In the genomic region with DNA sequence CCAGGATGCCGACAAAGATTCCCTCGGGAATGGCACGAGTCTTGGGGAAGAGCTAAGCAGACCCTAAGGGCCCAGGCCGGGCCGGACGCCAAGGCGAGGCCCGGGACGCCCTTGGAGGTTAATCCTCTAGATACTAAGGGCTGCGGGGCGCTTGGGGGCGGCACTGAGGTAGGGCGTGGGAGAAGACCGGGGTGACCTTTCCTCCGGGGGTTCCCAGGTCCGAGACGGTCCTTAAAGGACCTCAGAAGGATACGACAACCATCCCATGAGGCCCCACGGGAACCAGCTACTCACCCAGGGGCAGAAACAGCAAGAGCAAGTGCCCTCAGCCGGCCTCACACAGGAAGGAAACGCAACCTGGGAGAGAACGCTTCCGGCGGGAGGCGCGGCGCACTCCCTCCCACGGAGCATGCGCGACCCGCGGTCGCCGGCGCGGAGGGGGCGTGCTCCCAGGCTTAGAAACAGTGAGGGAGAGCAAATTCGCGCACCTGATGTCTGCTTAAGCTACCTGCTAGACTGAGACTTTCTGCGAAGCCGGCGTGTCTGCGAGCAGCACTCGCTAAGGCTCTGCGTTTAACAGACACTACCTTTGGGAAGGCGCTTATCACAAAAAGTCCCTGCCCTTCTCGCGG, we compare ENCODE assay signal across 2 cellular contexts.
TF ChIP-seq lines count a peak whose summit lies in the region.

A gene with protein sequence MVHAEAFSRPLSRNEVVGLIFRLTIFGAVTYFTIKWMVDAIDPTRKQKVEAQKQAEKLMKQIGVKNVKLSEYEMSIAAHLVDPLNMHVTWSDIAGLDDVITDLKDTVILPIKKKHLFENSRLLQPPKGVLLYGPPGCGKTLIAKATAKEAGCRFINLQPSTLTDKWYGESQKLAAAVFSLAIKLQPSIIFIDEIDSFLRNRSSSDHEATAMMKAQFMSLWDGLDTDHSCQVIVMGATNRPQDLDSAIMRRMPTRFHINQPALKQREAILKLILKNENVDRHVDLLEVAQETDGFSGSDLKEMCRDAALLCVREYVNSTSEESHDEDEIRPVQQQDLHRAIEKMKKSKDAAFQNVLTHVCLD (minus strand): TSS at position 354 of the 632 bp plus-strand sequence. CDS start 3,627 bp downstream, outside the sequence.

TF ChIP-seq in HEK293, 187 proteins besides CTCF, POLR2A, EP300 and RAD21 (continued from another document and continues in another):
- TF ChIP-seq, protein P1, sequence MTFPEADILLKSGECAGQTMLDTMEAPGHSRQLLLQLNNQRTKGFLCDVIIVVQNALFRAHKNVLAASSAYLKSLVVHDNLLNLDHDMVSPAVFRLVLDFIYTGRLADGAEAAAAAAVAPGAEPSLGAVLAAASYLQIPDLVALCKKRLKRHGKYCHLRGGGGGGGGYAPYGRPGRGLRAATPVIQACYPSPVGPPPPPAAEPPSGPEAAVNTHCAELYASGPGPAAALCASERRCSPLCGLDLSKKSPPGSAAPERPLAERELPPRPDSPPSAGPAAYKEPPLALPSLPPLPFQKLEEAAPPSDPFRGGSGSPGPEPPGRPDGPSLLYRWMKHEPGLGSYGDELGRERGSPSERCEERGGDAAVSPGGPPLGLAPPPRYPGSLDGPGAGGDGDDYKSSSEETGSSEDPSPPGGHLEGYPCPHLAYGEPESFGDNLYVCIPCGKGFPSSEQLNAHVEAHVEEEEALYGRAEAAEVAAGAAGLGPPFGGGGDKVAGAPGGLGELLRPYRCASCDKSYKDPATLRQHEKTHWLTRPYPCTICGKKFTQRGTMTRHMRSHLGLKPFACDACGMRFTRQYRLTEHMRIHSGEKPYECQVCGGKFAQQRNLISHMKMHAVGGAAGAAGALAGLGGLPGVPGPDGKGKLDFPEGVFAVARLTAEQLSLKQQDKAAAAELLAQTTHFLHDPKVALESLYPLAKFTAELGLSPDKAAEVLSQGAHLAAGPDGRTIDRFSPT (tag by site-specific recombination; IDR thresholded peaks at IDR 0.05): peak; percentile 78; the same call in 1 of the 2 replicates
- peak; percentile 87 for TF ChIP-seq ZNF76 (tag by site-specific recombination; IDR thresholded peaks at IDR 0.05; ENCODE audit: borderline replicate concordance, low read depth)
- TF ChIP-seq ZNF114 (tag by site-specific recombination; IDR thresholded peaks at IDR 0.05): no peak
- TF ChIP-seq ZNF354C (tag by site-specific recombination; IDR thresholded peaks at IDR 0.05; ENCODE audit: borderline replicate concordance, low read depth): no peak
- peak; percentile 73 for TF ChIP-seq ZSCAN30 (tag by site-specific recombination; IDR thresholded peaks at IDR 0.05)
- peak; percentile 98 for TF ChIP-seq ZNF518A (tag by site-specific recombination; conservative IDR thresholded peaks at IDR 0.05; ENCODE audit: low read depth)
- TF ChIP-seq ZNF157 (tag by site-specific recombination; IDR thresholded peaks at IDR 0.05): no peak
- 0 out of 2 replicates have a peak, but pooled peaks have one; percentile 55 for TF ChIP-seq KLF1 (tag by site-specific recombination; IDR thresholded peaks at IDR 0.05)
- TF ChIP-seq OSR2 (tag by site-specific recombination; IDR thresholded peaks at IDR 0.05): peak; percentile 64; the same call in 1 of the 2 replicates
- TF ChIP-seq SALL2 (tag by site-specific recombination; IDR thresholded peaks at IDR 0.05; ENCODE audit: borderline replicate concordance): no peak
- TF ChIP-seq HOXD13 (CRISPR knock-in tag; IDR thresholded peaks at IDR 0.05; ENCODE audit: borderline replicate concordance): no peak
- TF ChIP-seq EGR2 (tag by site-specific recombination; IDR thresholded peaks at IDR 0.05; ENCODE audit: low read depth): peak; percentile 38; the same call in 1 of the 2 replicates
- no peak for TF ChIP-seq RBAK (tag by site-specific recombination; IDR thresholded peaks at IDR 0.05)
- peak; percentile 57; the same call in 1 of the 2 replicates for TF ChIP-seq ZNF610 (tag by site-specific recombination; IDR thresholded peaks at IDR 0.05; ENCODE audit: borderline replicate concordance)
- no peak for TF ChIP-seq OVOL3 (tag by site-specific recombination; IDR thresholded peaks at IDR 0.05)
- peak; percentile 1; the same call in 1 of the 2 replicates for TF ChIP-seq ZNF843 (tag by site-specific recombination; IDR thresholded peaks at IDR 0.05)
- TF ChIP-seq ZNF324 (tag by site-specific recombination; IDR thresholded peaks at IDR 0.05): peak; percentile 37; the same call in 1 of the 2 replicates
- peak; percentile 98 for TF ChIP-seq GLIS2 (tag by site-specific recombination; IDR thresholded peaks at IDR 0.05)
- TF ChIP-seq ZNF571 (tag by site-specific recombination; IDR thresholded peaks at IDR 0.05): no peak
- peak; percentile 56; the same call in 1 of the 2 replicates for TF ChIP-seq YY1 (tag by site-specific recombination; IDR thresholded peaks at IDR 0.05)

TF ChIP-seq in SK-N-SH, 30 proteins besides CTCF, POLR2A, EP300 and RAD21 (continued from another document):
- TF ChIP-seq NRF1 (IDR thresholded peaks at IDR 0.05; ENCODE audit: low read depth, low read length): peak; percentile 86
- no peak for TF ChIP-seq FOXJ3 (CRISPR knock-in tag; IDR thresholded peaks at IDR 0.05)
- TF ChIP-seq, protein P2, sequence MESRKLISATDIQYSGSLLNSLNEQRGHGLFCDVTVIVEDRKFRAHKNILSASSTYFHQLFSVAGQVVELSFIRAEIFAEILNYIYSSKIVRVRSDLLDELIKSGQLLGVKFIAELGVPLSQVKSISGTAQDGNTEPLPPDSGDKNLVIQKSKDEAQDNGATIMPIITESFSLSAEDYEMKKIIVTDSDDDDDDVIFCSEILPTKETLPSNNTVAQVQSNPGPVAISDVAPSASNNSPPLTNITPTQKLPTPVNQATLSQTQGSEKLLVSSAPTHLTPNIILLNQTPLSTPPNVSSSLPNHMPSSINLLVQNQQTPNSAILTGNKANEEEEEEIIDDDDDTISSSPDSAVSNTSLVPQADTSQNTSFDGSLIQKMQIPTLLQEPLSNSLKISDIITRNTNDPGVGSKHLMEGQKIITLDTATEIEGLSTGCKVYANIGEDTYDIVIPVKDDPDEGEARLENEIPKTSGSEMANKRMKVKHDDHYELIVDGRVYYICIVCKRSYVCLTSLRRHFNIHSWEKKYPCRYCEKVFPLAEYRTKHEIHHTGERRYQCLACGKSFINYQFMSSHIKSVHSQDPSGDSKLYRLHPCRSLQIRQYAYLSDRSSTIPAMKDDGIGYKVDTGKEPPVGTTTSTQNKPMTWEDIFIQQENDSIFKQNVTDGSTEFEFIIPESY (IDR thresholded peaks at IDR 0.05; ENCODE audit: borderline replicate concordance, low read depth): no peak
- TF ChIP-seq TEAD4 (IDR thresholded peaks at IDR 0.05; ENCODE audit: borderline replicate concordance, insufficient read depth): no peak
- TF ChIP-seq FOXM1 (IDR thresholded peaks at IDR 0.05; ENCODE audit: low read depth): no peak
- TF ChIP-seq USF1 (IDR thresholded peaks at IDR 0.05; ENCODE audit: borderline replicate concordance, low read depth): no peak
- TF ChIP-seq FOSL2 (IDR thresholded peaks at IDR 0.05; ENCODE audit: borderline replicate concordance, low read depth): no peak
- TF ChIP-seq POLR2AphosphoS5 (IDR thresholded peaks at IDR 0.05; ENCODE audit: low read depth, low read length): peak; percentile 87
- no peak for TF ChIP-seq YY1 (IDR thresholded peaks at IDR 0.05; ENCODE audit: low read depth)
- TF ChIP-seq PBX3 (IDR thresholded peaks at IDR 0.05): no peak
- TF ChIP-seq SMC3 (IDR thresholded peaks at IDR 0.05; ENCODE audit: low read depth, low read length): no peak
- no peak; the same call in 1 of the 2 replicates for TF ChIP-seq RXRA (IDR thresholded peaks at IDR 0.05; ENCODE audit: borderline replicate concordance, low read depth)
- TF ChIP-seq, protein P3, sequence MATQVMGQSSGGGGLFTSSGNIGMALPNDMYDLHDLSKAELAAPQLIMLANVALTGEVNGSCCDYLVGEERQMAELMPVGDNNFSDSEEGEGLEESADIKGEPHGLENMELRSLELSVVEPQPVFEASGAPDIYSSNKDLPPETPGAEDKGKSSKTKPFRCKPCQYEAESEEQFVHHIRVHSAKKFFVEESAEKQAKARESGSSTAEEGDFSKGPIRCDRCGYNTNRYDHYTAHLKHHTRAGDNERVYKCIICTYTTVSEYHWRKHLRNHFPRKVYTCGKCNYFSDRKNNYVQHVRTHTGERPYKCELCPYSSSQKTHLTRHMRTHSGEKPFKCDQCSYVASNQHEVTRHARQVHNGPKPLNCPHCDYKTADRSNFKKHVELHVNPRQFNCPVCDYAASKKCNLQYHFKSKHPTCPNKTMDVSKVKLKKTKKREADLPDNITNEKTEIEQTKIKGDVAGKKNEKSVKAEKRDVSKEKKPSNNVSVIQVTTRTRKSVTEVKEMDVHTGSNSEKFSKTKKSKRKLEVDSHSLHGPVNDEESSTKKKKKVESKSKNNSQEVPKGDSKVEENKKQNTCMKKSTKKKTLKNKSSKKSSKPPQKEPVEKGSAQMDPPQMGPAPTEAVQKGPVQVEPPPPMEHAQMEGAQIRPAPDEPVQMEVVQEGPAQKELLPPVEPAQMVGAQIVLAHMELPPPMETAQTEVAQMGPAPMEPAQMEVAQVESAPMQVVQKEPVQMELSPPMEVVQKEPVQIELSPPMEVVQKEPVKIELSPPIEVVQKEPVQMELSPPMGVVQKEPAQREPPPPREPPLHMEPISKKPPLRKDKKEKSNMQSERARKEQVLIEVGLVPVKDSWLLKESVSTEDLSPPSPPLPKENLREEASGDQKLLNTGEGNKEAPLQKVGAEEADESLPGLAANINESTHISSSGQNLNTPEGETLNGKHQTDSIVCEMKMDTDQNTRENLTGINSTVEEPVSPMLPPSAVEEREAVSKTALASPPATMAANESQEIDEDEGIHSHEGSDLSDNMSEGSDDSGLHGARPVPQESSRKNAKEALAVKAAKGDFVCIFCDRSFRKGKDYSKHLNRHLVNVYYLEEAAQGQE (IDR thresholded peaks at IDR 0.05; ENCODE audit: low read depth, low read length): no peak
- 0 out of 2 replicates have a peak, but pooled peaks have one; percentile 2 for TF ChIP-seq ELF1 (IDR thresholded peaks at IDR 0.05)
- peak; percentile 80 for TF ChIP-seq MXI1 (IDR thresholded peaks at IDR 0.05; ENCODE audit: low read depth, low read length)
- TF ChIP-seq TAF1 (IDR thresholded peaks at IDR 0.05; ENCODE audit: borderline replicate concordance, low read depth, low read length): peak; percentile 89
- TF ChIP-seq JUND (IDR thresholded peaks at IDR 0.05): no peak
- TF ChIP-seq, protein P4, sequence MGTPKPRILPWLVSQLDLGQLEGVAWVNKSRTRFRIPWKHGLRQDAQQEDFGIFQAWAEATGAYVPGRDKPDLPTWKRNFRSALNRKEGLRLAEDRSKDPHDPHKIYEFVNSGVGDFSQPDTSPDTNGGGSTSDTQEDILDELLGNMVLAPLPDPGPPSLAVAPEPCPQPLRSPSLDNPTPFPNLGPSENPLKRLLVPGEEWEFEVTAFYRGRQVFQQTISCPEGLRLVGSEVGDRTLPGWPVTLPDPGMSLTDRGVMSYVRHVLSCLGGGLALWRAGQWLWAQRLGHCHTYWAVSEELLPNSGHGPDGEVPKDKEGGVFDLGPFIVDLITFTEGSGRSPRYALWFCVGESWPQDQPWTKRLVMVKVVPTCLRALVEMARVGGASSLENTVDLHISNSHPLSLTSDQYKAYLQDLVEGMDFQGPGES (IDR thresholded peaks at IDR 0.05; ENCODE audit: low read depth, low read length): no peak
- TF ChIP-seq NFIC (IDR thresholded peaks at IDR 0.05; ENCODE audit: borderline replicate concordance): no peak
